16 cellular contexts compared by ENCODE assay signal in genomic region chr10:44309939-44310761, GRCh38.
DNase-seq lines count a peak whose midpoint lies in the region; ATAC-seq, FAIRE-seq and TF ChIP-seq lines count a peak whose summit lies in the region.
"Had no signal": no experiment of that assay in that cellular context is flagged by ENCODE, and none has a peak within 500 bp of the region (broad histone marks: within the 10 kb centered on the region; RNA-seq: fewer than 3 reads in every experiment).

No MANE protein-coding gene starts in this region.

- no peak for FAIRE-seq in astrocyte (lab: Jason Lieb, UNC)
- peak; percentile 42 for FAIRE-seq in urothelium cell line (lab: Jason Lieb, UNC)
- FAIRE-seq: colon, HepG2, kidney had no signal

- no peaks in the 10 kb centered on the region for H3K36me3 Mint-ChIP-seq in astrocyte (ENCODE audit: low read depth, unreplicated experiment)
- no peaks in the 10 kb centered on the region for H3K36me3 Mint-ChIP-seq in naive thymus-derived CD4-positive, alpha-beta T cell
- H3K36me3 Mint-ChIP-seq: activated CD4-positive, alpha-beta memory T cell treated with anti-CD3 and anti-CD28 coated beads for 36 hours; activated naive CD4-positive, alpha-beta T cell treated with anti-CD3 and anti-CD28 coated beads, Interleukin-2, amount 50 U/mL, for 72 hours; type B pancreatic cell had no signal

- ATAC-seq in Right ventricle myocardium inferior: no peak
- no peak for ATAC-seq in left cardiac atrium
- ATAC-seq in naive thymus-derived CD4-positive, alpha-beta T cell: peak; percentile 51
- ATAC-seq in GM21360 (IDR thresholded peaks at IDR 0.05; ENCODE audit: unreplicated experiment): no peak
- ATAC-seq: HepG2 had no signal

- no peaks in the 10 kb centered on the region for H3K9me3 Mint-ChIP-seq in astrocyte (ENCODE audit: unreplicated experiment)
- peaks cover 0 to 4% (median 0%) of the 10 kb centered on the region in 11 donors for H3K9me3 Mint-ChIP-seq in naive thymus-derived CD4-positive, alpha-beta T cell
- H3K9me3 Mint-ChIP-seq: activated CD4-positive, alpha-beta memory T cell treated with anti-CD3 and anti-CD28 coated beads for 36 hours had no signal

- H3K9ac ChIP-seq in astrocyte (ENCODE audit: low read length): no peak overlapping the region

- H3K27ac Mint-ChIP-seq in astrocyte (ENCODE audit: unreplicated experiment): no peak overlapping the region
- H3K27ac Mint-ChIP-seq in naive thymus-derived CD4-positive, alpha-beta T cell: no peak overlapping the region
- H3K27ac Mint-ChIP-seq: activated CD4-positive, alpha-beta memory T cell treated with anti-CD3 and anti-CD28 coated beads for 36 hours; activated naive CD4-positive, alpha-beta T cell treated with anti-CD3 and anti-CD28 coated beads, Interleukin-2, amount 50 U/mL, for 72 hours; naive B cell had no signal

- no peak for TF ChIP-seq CTCF in astrocyte (IDR thresholded peaks at IDR 0.05; ENCODE audit: insufficient read depth, low read depth, low read length)

- POLR2A ChIA-PET in naive thymus-derived CD4-positive, alpha-beta T cell (lab: Charles Lee): no interaction called here

- intact Hi-C loops in Right ventricle myocardium inferior (cut with DNase I) (loop anchor here (2.0 to 10.0 kb wide), 3 partner anchors 77 to 638 kb away; no protein-coding TSS in a partner anchor), left cardiac atrium (cut with DNase I) (loop anchor here (2.0 to 10.0 kb wide), 5 partner anchors 72 to 638 kb away; no protein-coding TSS in a partner anchor)
- intact Hi-C loops in naive thymus-derived CD4-positive, alpha-beta T cell (cut with micrococcal nuclease): loop anchor here in 1 of 2 donors (10.0 kb wide), 1 partner anchor 555 kb away; no protein-coding TSS in a partner anchor

- no peak overlapping the region for H3K27ac ChIP-seq in astrocyte (ENCODE audit: low read depth, low read length)
- H3K27ac ChIP-seq in naive thymus-derived CD4-positive, alpha-beta T cell (ENCODE audit: low read depth, low read length): no peak overlapping the region

- peaks cover 8% of the 10 kb centered on the region for H3K4me1 ChIP-seq in astrocyte (ENCODE audit: insufficient read depth, low read length)
- H3K4me1 ChIP-seq in naive thymus-derived CD4-positive, alpha-beta T cell (ENCODE audit: control insufficient read depth in 2 of 2, insufficient read depth in 2 of 2, low read length in 2 of 2): peaks cover 0 to 5% of the 10 kb centered on the region in 2 donors

- no peaks in the 10 kb centered on the region for H3K4me1 Mint-ChIP-seq in astrocyte (ENCODE audit: low read depth, unreplicated experiment)
- H3K4me1 Mint-ChIP-seq in naive thymus-derived CD4-positive, alpha-beta T cell: peaks cover 0 to 13% (median 7%) of the 10 kb centered on the region in 7 donors

- peak overlapping the region; percentile 75 for H3K4me2 ChIP-seq in astrocyte (ENCODE audit: low read length)

- no peaks in the 10 kb centered on the region for H4K20me1 ChIP-seq in astrocyte (ENCODE audit: insufficient read depth, low read length)

- H3K4me3 Mint-ChIP-seq in astrocyte (ENCODE audit: unreplicated experiment): no peak overlapping the region
- peak overlapping the region in 7 of 10 donors; percentile 1 to 63 (median 48) for H3K4me3 Mint-ChIP-seq in naive thymus-derived CD4-positive, alpha-beta T cell
- H3K4me3 Mint-ChIP-seq: activated CD4-positive, alpha-beta memory T cell treated with anti-CD3 and anti-CD28 coated beads for 36 hours had no signal

- H3K4me3 ChIP-seq in astrocyte (ENCODE audit: insufficient read depth, low read depth, low read length): no peak overlapping the region
- peak overlapping the region; percentile 33 for H3K4me3 ChIP-seq in naive thymus-derived CD4-positive, alpha-beta T cell (ENCODE audit: low read length)

- CTCF ChIA-PET in naive thymus-derived CD4-positive, alpha-beta T cell (lab: Charles Lee): interaction anchor here (1.1 kb wide), 1 partner anchor 621 kb away, joined by 4 read pairs; no protein-coding TSS in a partner anchor

- no peaks in the 10 kb centered on the region for H3K27me3 ChIP-seq in astrocyte (ENCODE audit: insufficient read depth, low read length)
- no peaks in the 10 kb centered on the region for H3K27me3 ChIP-seq in naive thymus-derived CD4-positive, alpha-beta T cell (ENCODE audit: control insufficient read depth in 2 of 2, insufficient read depth in 2 of 2, low read length in 2 of 2)

- H3K79me2 ChIP-seq in astrocyte (ENCODE audit: insufficient read depth, low read length): no peaks in the 10 kb centered on the region

- DNase-seq in Right ventricle myocardium inferior (ENCODE audit: missing footprints) (peak; percentile 55), left cardiac atrium (no peak), astrocyte (ENCODE audit: low read depth) (no peak), urothelium cell line (ENCODE audit: low spot score) (no peak), DMS153 (lab: John Stamatoyannopoulos, UW) (no peak), activated T-cell treated with anti-CD3 and anti-CD28 coated beads for 4 hours (no peak)
- DNase-seq in naive thymus-derived CD4-positive, alpha-beta T cell: no peak
- DNase-seq: naive B cell, NCI-H1436 treated with DMSO at 0.1 percent for 48 hours had no signal

- H2AFZ ChIP-seq in astrocyte (ENCODE audit: low read depth, low read length): peak overlapping the region; percentile 76

- H3K27me3 Mint-ChIP-seq in astrocyte (ENCODE audit: low read depth, unreplicated experiment): peaks cover 40% of the 10 kb centered on the region
- H3K27me3 Mint-ChIP-seq in naive thymus-derived CD4-positive, alpha-beta T cell: peaks cover 11 to 33% (median 19%) of the 10 kb centered on the region in 5 donors

- no peaks in the 10 kb centered on the region for H3K36me3 ChIP-seq in astrocyte (ENCODE audit: insufficient read depth, low read length)
- H3K36me3 ChIP-seq in naive thymus-derived CD4-positive, alpha-beta T cell (ENCODE audit: control insufficient read depth in 2 of 3, insufficient read depth in 3 of 3, low read length in 3 of 3): no peaks in the 10 kb centered on the region

- H3K9me3 ChIP-seq in astrocyte (ENCODE audit: insufficient read depth, low read depth, low read length): no peaks in the 10 kb centered on the region
- no peaks in the 10 kb centered on the region for H3K9me3 ChIP-seq in naive thymus-derived CD4-positive, alpha-beta T cell (ENCODE audit: control insufficient read depth in 2 of 3, low read length in 3 of 3)
